Comparison of ENCODE assay signal across 14 cellular contexts in the genomic region with DNA sequence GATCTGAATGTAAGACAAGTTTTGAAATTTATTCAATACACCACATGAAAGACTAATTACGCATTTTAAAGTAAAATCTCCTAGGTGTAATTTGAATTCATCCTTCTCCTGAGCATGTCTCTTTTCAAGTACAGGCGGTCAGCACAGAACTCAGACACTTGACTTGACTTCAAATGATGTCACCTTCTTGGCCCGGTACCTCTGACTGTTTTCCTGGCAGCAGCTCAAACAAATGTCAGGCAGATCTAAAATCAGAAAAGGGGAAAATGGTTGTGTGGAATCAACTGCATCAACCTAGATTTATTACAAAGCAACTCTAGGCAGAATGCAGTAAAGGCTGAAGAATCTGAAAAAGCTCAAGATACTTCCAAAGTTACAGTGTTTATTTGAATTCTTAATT. TPM values are rescaled to one million over a fixed set of nuclear protein-coding genes. Genes with fewer than 3 reads are reported as not detected.
"Had no signal": no experiment of that assay in that cellular context is flagged by ENCODE, and none has a peak within 500 bp of the region (broad histone marks: within the 10 kb centered on the region; RNA-seq: fewer than 3 reads in every experiment).

No MANE protein-coding gene starts in this region.

- H3K4me1 ChIP-seq: foreskin keratinocyte, psoas muscle, upper lobe of left lung had no signal

- ATAC-seq: foreskin keratinocyte; left cardiac atrium; psoas muscle; sciatic nerve; stimulated activated naive CD8-positive, alpha-beta T cell treated with anti-CD3 and anti-CD28 coated beads, Interleukin-15, amount 100 ng/mL, for 72 hours had no signal

- DNase-seq: activated naive CD4-positive, alpha-beta T cell treated with Interleukin-2 at 50 U/mL for 16 hours; aorta; caudate nucleus; foreskin keratinocyte; immature natural killer cell; left cardiac atrium; psoas muscle; stimulated activated naive CD8-positive, alpha-beta T cell treated with anti-CD3 and anti-CD28 coated beads, Interleukin-15, amount 100 ng/mL, for 72 hours had no signal

- H3K36me3 ChIP-seq: upper lobe of left lung had no signal

- H3K4me3 ChIP-seq: coronary artery, lung, psoas muscle, upper lobe of left lung had no signal

- H3K27me3 ChIP-seq: upper lobe of left lung had no signal

- H3K27ac ChIP-seq: coronary artery, foreskin keratinocyte, psoas muscle, upper lobe of left lung had no signal

- FAIRE-seq: endothelial cell of umbilical vein had no signal

- H3K9me3 ChIP-seq: psoas muscle, upper lobe of left lung had no signal

RNA-seq across cellular contexts. Expression of a gene that starts 11.4 kb away (rescaled TPM):
- total RNA-seq: aorta, endothelial cell of umbilical vein, foreskin keratinocyte, lung, osteoblast, psoas muscle had no signal
- polyA plus RNA-seq: aorta, endothelial cell of umbilical vein, foreskin keratinocyte, immature natural killer cell had no signal
